16 cellular contexts compared by ENCODE assay signal in genomic region chr17:47161988-47162622, GRCh38. TPM values are rescaled to one million over a fixed set of nuclear protein-coding genes. Genes with fewer than 3 reads are reported as not detected.
A peak's percentile ranks its signal among the peaks of the same experiment; 100 is the strongest.
DNase-seq lines count a peak whose midpoint lies in the region; ATAC-seq and TF ChIP-seq lines count a peak whose summit lies in the region.
"Had no signal": no experiment of that assay in that cellular context is flagged by ENCODE, and none has a peak within 500 bp of the region (broad histone marks: within the 10 kb centered on the region; RNA-seq: fewer than 3 reads in every experiment).

No MANE protein-coding gene starts in this region.

- no peaks in the 10 kb centered on the region for H3K27me3 Mint-ChIP-seq in activated naive CD4-positive, alpha-beta T cell treated with anti-CD3 and anti-CD28 coated beads for 36 hours (ENCODE audit: low read depth)
- no peaks in the 10 kb centered on the region for H3K27me3 Mint-ChIP-seq in activated naive CD8-positive, alpha-beta T cell treated with anti-CD3 and anti-CD28 coated beads, Interleukin-2, amount 50 U/mL, for 24 hours

- H3K27me3 ChIP-seq in Karpas-422 (ENCODE audit: low read length) (no peaks in the 10 kb centered on the region), neutrophil (no peaks in the 10 kb centered on the region), vagina (no peaks in the 10 kb centered on the region)

- peak overlapping the region; percentile 2 for H3K27ac Mint-ChIP-seq in activated naive CD4-positive, alpha-beta T cell treated with anti-CD3 and anti-CD28 coated beads for 36 hours
- peak overlapping the region; percentile 23 for H3K27ac Mint-ChIP-seq in activated naive CD8-positive, alpha-beta T cell treated with anti-CD3 and anti-CD28 coated beads, Interleukin-2, amount 50 U/mL, for 24 hours
- H3K27ac Mint-ChIP-seq: HFFc6 had no signal

- peaks cover 12% of the 10 kb centered on the region for H3K36me3 Mint-ChIP-seq in activated naive CD4-positive, alpha-beta T cell treated with anti-CD3 and anti-CD28 coated beads for 36 hours (ENCODE audit: low read depth)
- H3K36me3 Mint-ChIP-seq in activated naive CD8-positive, alpha-beta T cell treated with anti-CD3 and anti-CD28 coated beads, Interleukin-2, amount 50 U/mL, for 24 hours (ENCODE audit: low read depth) = peaks cover 37% of the 10 kb centered on the region

- no peak for DNase-seq in activated naive CD4-positive, alpha-beta T cell treated with anti-CD3 and anti-CD28 coated beads for 36 hours
- DNase-seq in activated naive CD4-positive, alpha-beta T cell (lab: John Stamatoyannopoulos, UW) = no peak
- DNase-seq in Karpas-422 = no peak
- DNase-seq in activated naive CD8-positive, alpha-beta T cell treated with anti-CD3 and anti-CD28 coated beads, Interleukin-2, amount 50 U/mL, for 24 hours = no peak
- no peak for DNase-seq in vagina (ENCODE audit: extremely low spot score in 2 of 2)
- no peak for DNase-seq in activated gamma-delta T cell (lab: John Stamatoyannopoulos, UW)
- DNase-seq in foreskin melanocyte = no peak
- DNase-seq: activated CD4-positive, alpha-beta T cell treated with anti-CD3 and anti-CD28 coated beads for 4 hours; activated gamma-delta T cell treated with Interleukin-2 at 50 U/mL for 16 hours; effector CD4-positive, alpha-beta T cell; HFFc6; left colon; NCI-H1092 treated with DMSO at 0.1 percent for 48 hours; NCI-H2171; psoas muscle had no signal

- H3K9ac ChIP-seq in Karpas-422 (ENCODE audit: low read length) = no peak overlapping the region

- no peak overlapping the region for H3K4me3 Mint-ChIP-seq in activated naive CD4-positive, alpha-beta T cell treated with anti-CD3 and anti-CD28 coated beads for 36 hours
- peak overlapping the region; percentile 28 for H3K4me3 Mint-ChIP-seq in activated naive CD8-positive, alpha-beta T cell treated with anti-CD3 and anti-CD28 coated beads, Interleukin-2, amount 50 U/mL, for 24 hours
- H3K4me3 Mint-ChIP-seq: HFFc6 had no signal

- no peaks in the 10 kb centered on the region for H4K20me1 ChIP-seq in Karpas-422 (ENCODE audit: insufficient read depth, low read depth, low read length)

- intact Hi-C loops in activated naive CD4-positive, alpha-beta T cell treated with anti-CD3 and anti-CD28 coated beads for 36 hours (cut with micrococcal nuclease) = loop anchor here (2.0 kb wide), 1 partner anchor 43 kb away; no protein-coding TSS in a partner anchor
- intact Hi-C loops in vagina (cut with DNase I) = no loop called here

- H3K36me3 ChIP-seq in Karpas-422 (ENCODE audit: insufficient read depth, low read length) = peaks cover 68% of the 10 kb centered on the region
- H3K36me3 ChIP-seq in neutrophil = peaks cover 38% of the 10 kb centered on the region
- H3K36me3 ChIP-seq in vagina = peaks cover 0 to 31% of the 10 kb centered on the region in 2 donors

- TF ChIP-seq POLR2A in vagina (IDR thresholded peaks at IDR 0.05) = no peak

- H3K4me2 ChIP-seq in Karpas-422 (ENCODE audit: low read depth, low read length, poor library complexity, severe bottlenecking) = no peak overlapping the region

- H2AFZ ChIP-seq in Karpas-422 (ENCODE audit: low read length) = no peak overlapping the region

- peaks cover 17% of the 10 kb centered on the region for H3K4me1 Mint-ChIP-seq in activated naive CD4-positive, alpha-beta T cell treated with anti-CD3 and anti-CD28 coated beads for 36 hours (ENCODE audit: low read depth)
- H3K4me1 Mint-ChIP-seq in activated naive CD8-positive, alpha-beta T cell treated with anti-CD3 and anti-CD28 coated beads, Interleukin-2, amount 50 U/mL, for 24 hours = peaks cover 17% of the 10 kb centered on the region

- H3K9me2 ChIP-seq in Karpas-422 (replicated peaks; ENCODE audit: insufficient read depth, low read length) = no peaks in the 10 kb centered on the region

- no peak overlapping the region for H3K4me3 ChIP-seq in Karpas-422 (ENCODE audit: low read length)
- no peak overlapping the region for H3K4me3 ChIP-seq in neutrophil (ENCODE audit: low read depth in 1 of 2, low read length in 1 of 2)
- no peak overlapping the region for H3K4me3 ChIP-seq in vagina
- H3K4me3 ChIP-seq: psoas muscle had no signal

- ATAC-seq in activated naive CD8-positive, alpha-beta T cell treated with anti-CD3 and anti-CD28 coated beads, Interleukin-2, amount 50 U/mL, for 24 hours = no peak
- ATAC-seq: left colon, psoas muscle had no signal

- H3K9me3 ChIP-seq in Karpas-422 (ENCODE audit: low read length) (no peaks in the 10 kb centered on the region), neutrophil (no peaks in the 10 kb centered on the region), vagina (no peaks in the 10 kb centered on the region)
- H3K9me3 ChIP-seq: psoas muscle had no signal

- TF ChIP-seq CTCF in neutrophil (IDR thresholded peaks at IDR 0.05) (no peak), vagina (IDR thresholded peaks at IDR 0.05) (no peak)

- H3K79me2 ChIP-seq in Karpas-422 (ENCODE audit: low read length) = peaks cover 55% of the 10 kb centered on the region

- H3K4me1 ChIP-seq in Karpas-422 (ENCODE audit: low read length) (peaks cover 10% of the 10 kb centered on the region), neutrophil (ENCODE audit: control insufficient read depth in 1 of 2, insufficient read depth in 1 of 2, low read depth in 1 of 2, low read length in 1 of 2) (peaks cover 6 to 9% of the 10 kb centered on the region in 2 experiments), vagina (no peaks in the 10 kb centered on the region)

- CTCF ChIA-PET in activated naive CD4-positive, alpha-beta T cell treated with anti-CD3 and anti-CD28 coated beads for 36 hours (lab: Charles Lee) = no interaction called here

- H3K27ac ChIP-seq in Karpas-422 (ENCODE audit: low read length) (peak overlapping the region; percentile 50), neutrophil (peak overlapping the region; percentile 58), vagina (no peak overlapping the region)
- H3K27ac ChIP-seq: psoas muscle had no signal

- H3K9me3 Mint-ChIP-seq in activated naive CD4-positive, alpha-beta T cell treated with anti-CD3 and anti-CD28 coated beads for 36 hours = no peaks in the 10 kb centered on the region
- H3K9me3 Mint-ChIP-seq in activated naive CD8-positive, alpha-beta T cell treated with anti-CD3 and anti-CD28 coated beads, Interleukin-2, amount 50 U/mL, for 24 hours = no peaks in the 10 kb centered on the region
- H3K9me3 Mint-ChIP-seq: HFFc6 had no signal

RNA-seq across cellular contexts. Expression of gene CDC27, which starts 27.0 kb away (rescaled TPM):
- total RNA-seq in activated naive CD4-positive, alpha-beta T cell treated with anti-CD3 and anti-CD28 coated beads for 36 hours = 100 to 1,000 TPM; 105 to 117 TPM
- total RNA-seq in Karpas-422 (2014; rRNA removed; shearing (Covaris generic); ENCODE audit: low replicate concordance) = 81.7 and 146 TPM in 2 replicates
- total RNA-seq in vagina = 91.1 TPM

RNA-seq across cellular contexts. Expression of gene MYL4, which starts 47.0 kb away (rescaled TPM):
- not detected for total RNA-seq in activated naive CD4-positive, alpha-beta T cell treated with anti-CD3 and anti-CD28 coated beads for 36 hours
- total RNA-seq in Karpas-422 (2014; rRNA removed; shearing (Covaris generic); ENCODE audit: low replicate concordance) = 3.7 and 6.0 TPM in 2 replicates
- total RNA-seq in vagina = not detected
- total RNA-seq: HFFc6, left colon had no signal
